Comparison of ENCODE assay signal across 2 cellular contexts in the genomic region with DNA sequence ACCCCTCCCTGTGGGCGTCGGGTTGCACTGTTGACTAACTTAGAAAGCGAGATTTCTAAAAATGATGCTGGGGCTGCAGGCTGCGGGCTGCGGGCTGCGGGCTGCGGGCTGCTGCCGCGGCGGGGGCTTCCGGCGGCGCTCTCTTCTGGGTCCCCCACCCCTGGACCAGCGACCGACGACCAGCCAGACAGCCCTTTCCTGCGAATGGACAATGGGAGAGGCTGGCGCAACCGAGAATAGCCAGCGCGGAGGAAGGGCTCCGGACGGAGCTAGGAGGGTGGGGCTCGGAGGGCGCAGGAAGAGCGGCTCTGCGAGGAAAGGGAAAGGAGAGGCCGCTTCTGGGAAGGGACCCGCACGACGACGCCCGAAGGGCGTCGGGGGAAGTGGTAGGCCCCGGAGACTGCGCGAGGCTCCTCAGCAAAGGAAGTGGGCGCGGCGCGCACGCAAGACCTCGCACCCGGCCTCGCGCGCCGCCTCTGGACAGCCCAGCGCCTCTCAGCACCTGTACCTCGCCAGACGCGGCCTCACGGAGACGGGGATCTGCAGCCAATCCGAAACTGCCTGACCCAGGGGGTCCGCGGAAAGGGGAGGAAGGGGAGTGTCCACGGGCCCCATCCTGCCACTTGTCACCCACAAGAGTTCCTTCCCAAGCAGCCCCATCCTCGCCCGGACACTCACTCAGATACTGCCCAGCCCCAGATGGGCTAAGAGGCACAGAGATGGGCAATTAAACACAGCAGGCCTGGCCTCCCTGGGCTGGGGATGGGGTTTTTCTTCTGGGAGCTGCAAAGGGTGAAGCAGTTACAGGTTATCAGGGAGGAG.
TF ChIP-seq lines count a peak whose summit lies in the region.

No MANE protein-coding gene starts in this region.

TF ChIP-seq in SK-N-SH, 30 proteins besides CTCF, POLR2A, EP300 and RAD21 (continued from another document):
- TF ChIP-seq, protein P1, sequence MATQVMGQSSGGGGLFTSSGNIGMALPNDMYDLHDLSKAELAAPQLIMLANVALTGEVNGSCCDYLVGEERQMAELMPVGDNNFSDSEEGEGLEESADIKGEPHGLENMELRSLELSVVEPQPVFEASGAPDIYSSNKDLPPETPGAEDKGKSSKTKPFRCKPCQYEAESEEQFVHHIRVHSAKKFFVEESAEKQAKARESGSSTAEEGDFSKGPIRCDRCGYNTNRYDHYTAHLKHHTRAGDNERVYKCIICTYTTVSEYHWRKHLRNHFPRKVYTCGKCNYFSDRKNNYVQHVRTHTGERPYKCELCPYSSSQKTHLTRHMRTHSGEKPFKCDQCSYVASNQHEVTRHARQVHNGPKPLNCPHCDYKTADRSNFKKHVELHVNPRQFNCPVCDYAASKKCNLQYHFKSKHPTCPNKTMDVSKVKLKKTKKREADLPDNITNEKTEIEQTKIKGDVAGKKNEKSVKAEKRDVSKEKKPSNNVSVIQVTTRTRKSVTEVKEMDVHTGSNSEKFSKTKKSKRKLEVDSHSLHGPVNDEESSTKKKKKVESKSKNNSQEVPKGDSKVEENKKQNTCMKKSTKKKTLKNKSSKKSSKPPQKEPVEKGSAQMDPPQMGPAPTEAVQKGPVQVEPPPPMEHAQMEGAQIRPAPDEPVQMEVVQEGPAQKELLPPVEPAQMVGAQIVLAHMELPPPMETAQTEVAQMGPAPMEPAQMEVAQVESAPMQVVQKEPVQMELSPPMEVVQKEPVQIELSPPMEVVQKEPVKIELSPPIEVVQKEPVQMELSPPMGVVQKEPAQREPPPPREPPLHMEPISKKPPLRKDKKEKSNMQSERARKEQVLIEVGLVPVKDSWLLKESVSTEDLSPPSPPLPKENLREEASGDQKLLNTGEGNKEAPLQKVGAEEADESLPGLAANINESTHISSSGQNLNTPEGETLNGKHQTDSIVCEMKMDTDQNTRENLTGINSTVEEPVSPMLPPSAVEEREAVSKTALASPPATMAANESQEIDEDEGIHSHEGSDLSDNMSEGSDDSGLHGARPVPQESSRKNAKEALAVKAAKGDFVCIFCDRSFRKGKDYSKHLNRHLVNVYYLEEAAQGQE (IDR thresholded peaks at IDR 0.05; ENCODE audit: low read depth, low read length) = no peak
- TF ChIP-seq, protein P2, sequence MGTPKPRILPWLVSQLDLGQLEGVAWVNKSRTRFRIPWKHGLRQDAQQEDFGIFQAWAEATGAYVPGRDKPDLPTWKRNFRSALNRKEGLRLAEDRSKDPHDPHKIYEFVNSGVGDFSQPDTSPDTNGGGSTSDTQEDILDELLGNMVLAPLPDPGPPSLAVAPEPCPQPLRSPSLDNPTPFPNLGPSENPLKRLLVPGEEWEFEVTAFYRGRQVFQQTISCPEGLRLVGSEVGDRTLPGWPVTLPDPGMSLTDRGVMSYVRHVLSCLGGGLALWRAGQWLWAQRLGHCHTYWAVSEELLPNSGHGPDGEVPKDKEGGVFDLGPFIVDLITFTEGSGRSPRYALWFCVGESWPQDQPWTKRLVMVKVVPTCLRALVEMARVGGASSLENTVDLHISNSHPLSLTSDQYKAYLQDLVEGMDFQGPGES (IDR thresholded peaks at IDR 0.05; ENCODE audit: low read depth, low read length) = no peak
- TF ChIP-seq TCF12 (IDR thresholded peaks at IDR 0.05) (no peak), YY1 (IDR thresholded peaks at IDR 0.05; ENCODE audit: low read depth) (no peak), RXRA (IDR thresholded peaks at IDR 0.05; ENCODE audit: borderline replicate concordance, low read depth) (no peak), RCOR1 (IDR thresholded peaks at IDR 0.05; ENCODE audit: low read length) (no peak), FOSL2 (IDR thresholded peaks at IDR 0.05; ENCODE audit: borderline replicate concordance, low read depth) (no peak), NFIC (IDR thresholded peaks at IDR 0.05; ENCODE audit: borderline replicate concordance) (no peak), SMC3 (IDR thresholded peaks at IDR 0.05; ENCODE audit: low read depth, low read length) (no peak), CHD2 (IDR thresholded peaks at IDR 0.05; ENCODE audit: low read length, partially characterized antibody) (no peak), GATA2 (CRISPR knock-in tag; IDR thresholded peaks at IDR 0.05) (no peak), FOXJ3 (CRISPR knock-in tag; IDR thresholded peaks at IDR 0.05) (no peak), NRF1 (IDR thresholded peaks at IDR 0.05; ENCODE audit: low read depth, low read length) (no peak), MXI1 (IDR thresholded peaks at IDR 0.05; ENCODE audit: low read depth, low read length) (no peak), JUND (IDR thresholded peaks at IDR 0.05) (no peak)
- TF ChIP-seq, protein P3, sequence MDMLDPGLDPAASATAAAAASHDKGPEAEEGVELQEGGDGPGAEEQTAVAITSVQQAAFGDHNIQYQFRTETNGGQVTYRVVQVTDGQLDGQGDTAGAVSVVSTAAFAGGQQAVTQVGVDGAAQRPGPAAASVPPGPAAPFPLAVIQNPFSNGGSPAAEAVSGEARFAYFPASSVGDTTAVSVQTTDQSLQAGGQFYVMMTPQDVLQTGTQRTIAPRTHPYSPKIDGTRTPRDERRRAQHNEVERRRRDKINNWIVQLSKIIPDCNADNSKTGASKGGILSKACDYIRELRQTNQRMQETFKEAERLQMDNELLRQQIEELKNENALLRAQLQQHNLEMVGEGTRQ (IDR thresholded peaks at IDR 0.05; ENCODE audit: borderline replicate concordance, low read depth, low read length) = no peak

TF ChIP-seq in SK-N-SH treated with all-trans-retinoic acid at 6 μM for 48 hours, 23 proteins besides CTCF, POLR2A, EP300 and RAD21 (continued from another document):
- TF ChIP-seq, protein P4, sequence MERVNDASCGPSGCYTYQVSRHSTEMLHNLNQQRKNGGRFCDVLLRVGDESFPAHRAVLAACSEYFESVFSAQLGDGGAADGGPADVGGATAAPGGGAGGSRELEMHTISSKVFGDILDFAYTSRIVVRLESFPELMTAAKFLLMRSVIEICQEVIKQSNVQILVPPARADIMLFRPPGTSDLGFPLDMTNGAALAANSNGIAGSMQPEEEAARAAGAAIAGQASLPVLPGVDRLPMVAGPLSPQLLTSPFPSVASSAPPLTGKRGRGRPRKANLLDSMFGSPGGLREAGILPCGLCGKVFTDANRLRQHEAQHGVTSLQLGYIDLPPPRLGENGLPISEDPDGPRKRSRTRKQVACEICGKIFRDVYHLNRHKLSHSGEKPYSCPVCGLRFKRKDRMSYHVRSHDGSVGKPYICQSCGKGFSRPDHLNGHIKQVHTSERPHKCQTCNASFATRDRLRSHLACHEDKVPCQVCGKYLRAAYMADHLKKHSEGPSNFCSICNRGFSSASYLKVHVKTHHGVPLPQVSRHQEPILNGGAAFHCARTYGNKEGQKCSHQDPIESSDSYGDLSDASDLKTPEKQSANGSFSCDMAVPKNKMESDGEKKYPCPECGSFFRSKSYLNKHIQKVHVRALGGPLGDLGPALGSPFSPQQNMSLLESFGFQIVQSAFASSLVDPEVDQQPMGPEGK (CRISPR knock-in tag; IDR thresholded peaks at IDR 0.05; ENCODE audit: borderline replicate concordance) = no peak
- TF ChIP-seq OSR1 (CRISPR knock-in tag; IDR thresholded peaks at IDR 0.05) (no peak), ZNF70 (CRISPR knock-in tag; IDR thresholded peaks at IDR 0.05) (no peak), ZFP3 (CRISPR knock-in tag; IDR thresholded peaks at IDR 0.05) (no peak), GLIS3 (CRISPR knock-in tag; IDR thresholded peaks at IDR 0.05) (no peak)
